Comparison of ENCODE assay signal across 9 cellular contexts in the genomic region with DNA sequence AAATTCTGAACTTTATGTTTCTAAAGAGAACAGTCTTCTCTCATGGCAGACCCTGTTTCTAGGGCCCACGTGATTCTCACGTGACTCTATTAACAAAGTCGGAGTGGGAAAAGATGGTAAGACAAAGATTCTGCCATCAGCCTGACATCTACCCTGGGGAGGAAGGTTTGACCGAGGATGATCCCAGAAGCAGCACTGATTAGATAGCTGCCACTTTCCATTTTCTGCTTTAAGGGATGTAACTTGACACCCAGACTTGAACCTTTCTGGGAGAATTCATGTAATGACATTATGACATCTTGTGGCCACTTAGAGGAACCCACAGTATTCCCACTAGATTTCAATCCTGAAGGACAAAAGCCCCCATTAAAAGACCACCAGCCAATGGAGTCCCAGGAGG.
DNase-seq lines count a peak whose midpoint lies in the region; TF ChIP-seq lines count a peak whose summit lies in the region.
"Had no signal": no experiment of that assay in that cellular context is flagged by ENCODE, and none has a peak within 500 bp of the region (broad histone marks: within the 10 kb centered on the region; RNA-seq: fewer than 3 reads in every experiment).

No MANE protein-coding gene starts in this region.

- H3K27me3 Mint-ChIP-seq in progenitor cell of endocrine pancreas, result peaks cover 11% of the 10 kb centered on the region
- H3K27me3 Mint-ChIP-seq in activated naive CD8-positive, alpha-beta T cell treated with anti-CD3 and anti-CD28 coated beads for 36 hours, result no peaks in the 10 kb centered on the region
- H3K27me3 Mint-ChIP-seq: stimulated activated naive CD8-positive, alpha-beta T cell treated with anti-CD3 and anti-CD28 coated beads, Interleukin-15, amount 100 ng/mL, for 72 hours had no signal

- H3K9me3 Mint-ChIP-seq in progenitor cell of endocrine pancreas (ENCODE audit: low read depth), result no peaks in the 10 kb centered on the region
- peaks cover 5% of the 10 kb centered on the region for H3K9me3 Mint-ChIP-seq in activated naive CD8-positive, alpha-beta T cell treated with anti-CD3 and anti-CD28 coated beads for 36 hours

- no peaks in the 10 kb centered on the region for H3K9me3 ChIP-seq in MM.1S (replicated peaks; ENCODE audit: insufficient read depth, low read length)

- H3F3A ChIP-seq in MM.1S (ENCODE audit: insufficient read depth, low read length), result 0 out of 2 replicates have a peak, but pooled peaks cover 3% of the 10 kb centered on the region

- H4K20me1 ChIP-seq in MM.1S (ENCODE audit: insufficient read depth, low read length), result no peaks in the 10 kb centered on the region

- DNase-seq in NCI-H1092 treated with DMSO at 0.1 percent for 48 hours (lab: John Stamatoyannopoulos, UW), result peak; percentile 7
- DNase-seq in NCI-H1092 (lab: John Stamatoyannopoulos, UW), result no peak
- DNase-seq in MM.1S, result no peak
- peak; percentile 42 for DNase-seq in dermis blood vessel endothelial cell
- no peak for DNase-seq in progenitor cell of endocrine pancreas (ENCODE audit: low spot score, unreplicated experiment)
- no peak for DNase-seq in activated CD8-positive, alpha-beta memory T cell treated with anti-CD3 and anti-CD28 coated beads, Interleukin-2, amount 50 U/mL, for 48 hours
- no peak for DNase-seq in activated naive CD8-positive, alpha-beta T cell treated with anti-CD3 and anti-CD28 coated beads for 36 hours
- no peak for DNase-seq in NAMALWA (ENCODE audit: low spot score)
- DNase-seq: stimulated activated naive CD8-positive, alpha-beta T cell treated with anti-CD3 and anti-CD28 coated beads, Interleukin-15, amount 100 ng/mL, for 72 hours had no signal

- H3K9me2 ChIP-seq in MM.1S (replicated peaks; ENCODE audit: insufficient read depth, low read length), result no peaks in the 10 kb centered on the region

- peaks cover 13% of the 10 kb centered on the region for H3K4me1 ChIP-seq in MM.1S (ENCODE audit: low read length)

- no peak overlapping the region for H3K9ac ChIP-seq in MM.1S (ENCODE audit: low read length)

- H3K27ac ChIP-seq in MM.1S (ENCODE audit: low read length), result no peak overlapping the region

- TF ChIP-seq CTCF in MM.1S (IDR thresholded peaks at IDR 0.05; ENCODE audit: low read length) (peak; percentile 33), progenitor cell of endocrine pancreas (IDR thresholded peaks at IDR 0.05; ENCODE audit: unreplicated experiment) (peak; percentile 41)

- no peak overlapping the region for H2AFZ ChIP-seq in MM.1S (ENCODE audit: low read length)

- no peaks in the 10 kb centered on the region for H3K4me1 Mint-ChIP-seq in progenitor cell of endocrine pancreas (ENCODE audit: low read depth)
- H3K4me1 Mint-ChIP-seq in activated naive CD8-positive, alpha-beta T cell treated with anti-CD3 and anti-CD28 coated beads for 36 hours, result peaks cover 40% of the 10 kb centered on the region

- no peaks in the 10 kb centered on the region for H3K79me2 ChIP-seq in MM.1S (ENCODE audit: low read length)

- no peak overlapping the region for H3K4me3 Mint-ChIP-seq in progenitor cell of endocrine pancreas (ENCODE audit: low read depth)
- H3K4me3 Mint-ChIP-seq in activated naive CD8-positive, alpha-beta T cell treated with anti-CD3 and anti-CD28 coated beads for 36 hours, result no peak overlapping the region
- H3K4me3 Mint-ChIP-seq: stimulated activated naive CD8-positive, alpha-beta T cell treated with anti-CD3 and anti-CD28 coated beads, Interleukin-15, amount 100 ng/mL, for 72 hours had no signal

- no peaks in the 10 kb centered on the region for H3K36me3 ChIP-seq in MM.1S (replicated peaks; ENCODE audit: insufficient read depth, low read length)

- H3K27me3 ChIP-seq in MM.1S (replicated peaks; ENCODE audit: insufficient read depth, low read length), result no peaks in the 10 kb centered on the region

- no peak overlapping the region for H3K27ac Mint-ChIP-seq in progenitor cell of endocrine pancreas
- no peak overlapping the region for H3K27ac Mint-ChIP-seq in activated naive CD8-positive, alpha-beta T cell treated with anti-CD3 and anti-CD28 coated beads for 36 hours

- no peaks in the 10 kb centered on the region for H3K36me3 Mint-ChIP-seq in progenitor cell of endocrine pancreas (ENCODE audit: insufficient read depth)
- H3K36me3 Mint-ChIP-seq in activated naive CD8-positive, alpha-beta T cell treated with anti-CD3 and anti-CD28 coated beads for 36 hours, result peaks cover 2% of the 10 kb centered on the region

- H3K4me2 ChIP-seq in MM.1S (ENCODE audit: low read depth, low read length), result no peak overlapping the region

- H3K4me3 ChIP-seq in MM.1S (ENCODE audit: low read length), result no peak overlapping the region

Comparison
In these comparisons a context has a peak if more than half of its experiments do, and no peak if none do; other contexts are left out.
1. DNase-seq: peak in NCI-H1092 treated with DMSO at 0.1 percent for 48 hours (single experiment) and dermis blood vessel endothelial cell (single experiment); none in NCI-H1092 (single experiment), MM.1S (single experiment), progenitor cell of endocrine pancreas (single experiment), activated CD8-positive, alpha-beta memory T cell treated with anti-CD3 and anti-CD28 coated beads, Interleukin-2, amount 50 U/mL, for 48 hours (single experiment), activated naive CD8-positive, alpha-beta T cell treated with anti-CD3 and anti-CD28 coated beads for 36 hours (single experiment) and NAMALWA (single experiment).